In genomic region chr3:49217688-49218470, GRCh38 we compare ENCODE assay signal across 1 cellular context.
A peak's percentile ranks its signal among the peaks of the same experiment; 100 is the strongest.
TF ChIP-seq lines count a peak whose summit lies in the region.

No MANE protein-coding gene starts in this region.

TF ChIP-seq in K562, 482 proteins besides CTCF, POLR2A, EP300 and RAD21:
- TF ChIP-seq, protein P1, sequence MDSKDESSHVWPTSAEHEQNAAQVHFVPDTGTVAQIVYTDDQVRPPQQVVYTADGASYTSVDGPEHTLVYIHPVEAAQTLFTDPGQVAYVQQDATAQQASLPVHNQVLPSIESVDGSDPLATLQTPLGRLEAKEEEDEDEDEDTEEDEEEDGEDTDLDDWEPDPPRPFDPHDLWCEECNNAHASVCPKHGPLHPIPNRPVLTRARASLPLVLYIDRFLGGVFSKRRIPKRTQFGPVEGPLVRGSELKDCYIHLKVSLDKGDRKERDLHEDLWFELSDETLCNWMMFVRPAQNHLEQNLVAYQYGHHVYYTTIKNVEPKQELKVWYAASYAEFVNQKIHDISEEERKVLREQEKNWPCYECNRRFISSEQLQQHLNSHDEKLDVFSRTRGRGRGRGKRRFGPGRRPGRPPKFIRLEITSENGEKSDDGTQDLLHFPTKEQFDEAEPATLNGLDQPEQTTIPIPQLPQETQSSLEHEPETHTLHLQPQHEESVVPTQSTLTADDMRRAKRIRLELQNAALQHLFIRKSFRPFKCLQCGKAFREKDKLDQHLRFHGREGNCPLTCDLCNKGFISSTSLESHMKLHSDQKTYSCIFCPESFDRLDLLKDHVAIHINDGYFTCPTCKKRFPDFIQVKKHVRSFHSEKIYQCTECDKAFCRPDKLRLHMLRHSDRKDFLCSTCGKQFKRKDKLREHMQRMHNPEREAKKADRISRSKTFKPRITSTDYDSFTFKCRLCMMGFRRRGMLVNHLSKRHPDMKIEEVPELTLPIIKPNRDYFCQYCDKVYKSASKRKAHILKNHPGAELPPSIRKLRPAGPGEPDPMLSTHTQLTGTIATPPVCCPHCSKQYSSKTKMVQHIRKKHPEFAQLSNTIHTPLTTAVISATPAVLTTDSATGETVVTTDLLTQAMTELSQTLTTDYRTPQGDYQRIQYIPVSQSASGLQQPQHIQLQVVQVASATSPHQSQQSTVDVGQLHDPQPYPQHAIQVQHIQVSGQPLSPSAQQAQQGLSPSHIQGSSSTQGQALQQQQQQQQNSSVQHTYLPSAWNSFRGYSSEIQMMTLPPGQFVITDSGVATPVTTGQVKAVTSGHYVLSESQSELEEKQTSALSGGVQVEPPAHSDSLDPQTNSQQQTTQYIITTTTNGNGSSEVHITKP (IDR thresholded peaks at IDR 0.05; ENCODE audit: partially characterized antibody): peak; percentile 81
- TF ChIP-seq ZBTB34 (CRISPR knock-in tag; IDR thresholded peaks at IDR 0.05) (no peak), NR2C2 (CRISPR knock-in tag; IDR thresholded peaks at IDR 0.05) (no peak), NR2C2 (tag; IDR thresholded peaks at IDR 0.05) (0 out of 2 replicates have a peak, but pooled peaks have one; percentile 14), NCOA6 (IDR thresholded peaks at IDR 0.05) (no peak)
- TF ChIP-seq, protein P2, sequence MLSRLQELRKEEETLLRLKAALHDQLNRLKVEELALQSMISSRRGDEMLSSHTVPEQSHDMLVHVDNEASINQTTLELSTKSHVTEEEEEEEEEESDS (CRISPR knock-in tag; IDR thresholded peaks at IDR 0.05): no peak
